1 cellular context compared by ENCODE assay signal in the genomic region with DNA sequence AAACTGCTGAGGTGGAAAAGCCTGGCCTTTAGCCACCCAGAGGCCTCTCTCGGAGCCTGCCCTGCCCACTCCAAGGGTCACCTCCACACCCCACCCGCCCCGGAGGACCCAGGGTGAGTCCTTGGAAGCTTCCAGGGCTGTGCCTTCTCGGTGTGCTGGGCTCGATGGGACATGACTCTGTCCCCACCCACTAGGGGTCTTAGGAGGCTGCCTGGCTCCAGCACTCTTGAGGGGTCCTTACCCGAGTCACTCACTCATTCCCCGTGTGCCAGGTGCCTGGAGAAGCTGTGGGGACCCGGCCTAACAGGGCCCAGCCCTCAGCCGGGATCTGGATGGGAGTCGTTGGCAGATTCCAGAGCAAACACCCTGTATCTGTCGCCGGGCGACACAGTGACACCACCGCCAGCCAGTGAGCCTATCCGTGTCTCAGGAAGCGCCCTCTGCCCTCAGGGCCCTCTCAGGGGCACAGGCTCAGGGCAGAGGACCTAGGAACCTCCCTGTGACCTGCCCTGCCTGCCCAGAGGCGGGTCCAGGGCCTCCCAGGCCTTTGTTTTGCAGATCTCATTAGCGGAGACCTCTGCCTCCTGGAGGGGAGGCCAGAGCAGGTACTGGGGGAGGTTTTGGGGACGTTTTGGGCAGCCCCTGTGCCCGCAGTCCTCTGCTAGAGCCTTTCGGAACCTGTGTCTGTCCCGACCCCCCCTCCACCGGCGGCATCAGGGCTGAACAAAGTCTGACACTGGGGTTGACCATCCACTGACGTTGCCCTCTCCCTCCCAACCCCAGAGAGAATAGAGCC.
TF ChIP-seq lines count a peak whose summit lies in the region.

No MANE protein-coding gene starts in this region.

TF ChIP-seq in HepG2, 621 proteins besides CTCF, POLR2A, EP300 and RAD21 (continued from another document and continues in another):
- TF ChIP-seq TBL1XR1 (IDR thresholded peaks at IDR 0.05; ENCODE audit: borderline replicate concordance, low read length, partially characterized antibody), result no peak
- TF ChIP-seq NCOA5 (CRISPR knock-in tag; IDR thresholded peaks at IDR 0.05), result no peak
- TF ChIP-seq ZNF441 (CRISPR knock-in tag; IDR thresholded peaks at IDR 0.05; ENCODE audit: borderline replicate concordance), result no peak
- TF ChIP-seq HNRNPUL1 (IDR thresholded peaks at IDR 0.05; ENCODE audit: low read depth, low read length), result no peak
- TF ChIP-seq ETS1 (CRISPR knock-in tag; IDR thresholded peaks at IDR 0.05), result no peak
- no peak for TF ChIP-seq CBX2 (IDR thresholded peaks at IDR 0.05; ENCODE audit: low read depth, low read length)
- no peak for TF ChIP-seq CBX2 (CRISPR knock-in tag; IDR thresholded peaks at IDR 0.05; ENCODE audit: low read depth)
- no peak; the same call in 1 of the 2 replicates for TF ChIP-seq FOXA3 (CRISPR knock-in tag; IDR thresholded peaks at IDR 0.05)
- TF ChIP-seq ZBTB3 (CRISPR knock-in tag; IDR thresholded peaks at IDR 0.05; ENCODE audit: borderline replicate concordance, low read depth), result no peak
- TF ChIP-seq ESRRA (CRISPR knock-in tag; IDR thresholded peaks at IDR 0.05; ENCODE audit: low read depth), result no peak; the same call in 1 of the 2 replicates
- TF ChIP-seq ZMYM2 (CRISPR knock-in tag; IDR thresholded peaks at IDR 0.05), result peak; percentile 54; the same call in 1 of the 2 replicates
- 0 out of 2 replicates have a peak, but pooled peaks have one; percentile 31 for TF ChIP-seq ZNF331 (CRISPR knock-in tag; IDR thresholded peaks at IDR 0.05)
- TF ChIP-seq NFKB2 (CRISPR knock-in tag; IDR thresholded peaks at IDR 0.05; ENCODE audit: borderline replicate concordance), result 0 out of 2 replicates have a peak, but pooled peaks have one; percentile 21
- peak; percentile 55; the same call in 1 of the 2 replicates for TF ChIP-seq HNF1B (CRISPR knock-in tag; IDR thresholded peaks at IDR 0.05)
- TF ChIP-seq ZNF510 (CRISPR knock-in tag; IDR thresholded peaks at IDR 0.05; ENCODE audit: low read depth), result no peak
- TF ChIP-seq NFKBIZ (CRISPR knock-in tag; IDR thresholded peaks at IDR 0.05), result no peak
- no peak for TF ChIP-seq ZNF572 (CRISPR knock-in tag; IDR thresholded peaks at IDR 0.05)
- peak; percentile 60; the same call in 1 of the 2 replicates for TF ChIP-seq TARDBP (CRISPR knock-in tag; IDR thresholded peaks at IDR 0.05)
- no peak for TF ChIP-seq BRF2 (CRISPR knock-in tag; IDR thresholded peaks at IDR 0.05)
- no peak for TF ChIP-seq MYNN (CRISPR knock-in tag; IDR thresholded peaks at IDR 0.05; ENCODE audit: low read depth)
- TF ChIP-seq ELF1 (CRISPR knock-in tag; IDR thresholded peaks at IDR 0.05), result 0 out of 2 replicates have a peak, but pooled peaks have one; percentile 48
- no peak for TF ChIP-seq ZNF782 (CRISPR knock-in tag; IDR thresholded peaks at IDR 0.05; ENCODE audit: borderline replicate concordance)
- TF ChIP-seq, protein P1, sequence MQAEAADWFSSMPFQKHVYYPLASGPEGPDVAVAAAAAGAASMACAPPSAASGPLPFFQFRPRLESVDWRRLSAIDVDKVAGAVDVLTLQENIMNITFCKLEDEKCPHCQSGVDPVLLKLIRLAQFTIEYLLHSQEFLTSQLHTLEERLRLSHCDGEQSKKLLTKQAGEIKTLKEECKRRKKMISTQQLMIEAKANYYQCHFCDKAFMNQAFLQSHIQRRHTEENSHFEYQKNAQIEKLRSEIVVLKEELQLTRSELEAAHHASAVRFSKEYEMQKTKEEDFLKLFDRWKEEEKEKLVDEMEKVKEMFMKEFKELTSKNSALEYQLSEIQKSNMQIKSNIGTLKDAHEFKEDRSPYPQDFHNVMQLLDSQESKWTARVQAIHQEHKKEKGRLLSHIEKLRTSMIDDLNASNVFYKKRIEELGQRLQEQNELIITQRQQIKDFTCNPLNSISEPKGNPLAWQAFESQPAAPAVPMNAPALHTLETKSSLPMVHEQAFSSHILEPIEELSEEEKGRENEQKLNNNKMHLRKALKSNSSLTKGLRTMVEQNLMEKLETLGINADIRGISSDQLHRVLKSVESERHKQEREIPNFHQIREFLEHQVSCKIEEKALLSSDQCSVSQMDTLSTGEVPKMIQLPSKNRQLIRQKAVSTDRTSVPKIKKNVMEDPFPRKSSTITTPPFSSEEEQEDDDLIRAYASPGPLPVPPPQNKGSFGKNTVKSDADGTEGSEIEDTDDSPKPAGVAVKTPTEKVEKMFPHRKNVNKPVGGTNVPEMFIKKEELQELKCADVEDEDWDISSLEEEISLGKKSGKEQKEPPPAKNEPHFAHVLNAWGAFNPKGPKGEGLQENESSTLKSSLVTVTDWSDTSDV (CRISPR knock-in tag; IDR thresholded peaks at IDR 0.05), result no peak
- no peak for TF ChIP-seq CERS6 (CRISPR knock-in tag; IDR thresholded peaks at IDR 0.05)
- TF ChIP-seq FLYWCH1 (CRISPR knock-in tag; IDR thresholded peaks at IDR 0.05), result no peak
- 0 out of 2 replicates have a peak, but pooled peaks have one; percentile 11 for TF ChIP-seq ZSCAN21 (CRISPR knock-in tag; IDR thresholded peaks at IDR 0.05; ENCODE audit: borderline replicate concordance)
- no peak for TF ChIP-seq SYNCRIP (IDR thresholded peaks at IDR 0.05; ENCODE audit: insufficient read depth, low read depth, low read length)
- TF ChIP-seq MED13 (CRISPR knock-in tag; IDR thresholded peaks at IDR 0.05), result no peak
- TF ChIP-seq HIC2 (CRISPR knock-in tag; IDR thresholded peaks at IDR 0.05; ENCODE audit: low read depth), result no peak; the same call in 1 of the 2 replicates
- TF ChIP-seq DMAP1 (CRISPR knock-in tag; IDR thresholded peaks at IDR 0.05), result peak; percentile 58; the same call in 1 of the 2 replicates
- TF ChIP-seq ZNF788 (CRISPR knock-in tag; IDR thresholded peaks at IDR 0.05; ENCODE audit: borderline replicate concordance), result peak; percentile 44; the same call in 1 of the 2 replicates
- 0 out of 2 replicates have a peak, but pooled peaks have one; percentile 36 for TF ChIP-seq ATF2 (CRISPR knock-in tag; IDR thresholded peaks at IDR 0.05)
- peak; percentile 52 for TF ChIP-seq ZMYM4 (CRISPR knock-in tag; IDR thresholded peaks at IDR 0.05)
- no peak for TF ChIP-seq GFI1 (CRISPR knock-in tag; IDR thresholded peaks at IDR 0.05; ENCODE audit: borderline replicate concordance)
- no peak; the same call in 2 of the 3 replicates for TF ChIP-seq MXI1 (IDR thresholded peaks at IDR 0.05; ENCODE audit: borderline replicate concordance, low read depth, low read length)
- TF ChIP-seq, protein P2, sequence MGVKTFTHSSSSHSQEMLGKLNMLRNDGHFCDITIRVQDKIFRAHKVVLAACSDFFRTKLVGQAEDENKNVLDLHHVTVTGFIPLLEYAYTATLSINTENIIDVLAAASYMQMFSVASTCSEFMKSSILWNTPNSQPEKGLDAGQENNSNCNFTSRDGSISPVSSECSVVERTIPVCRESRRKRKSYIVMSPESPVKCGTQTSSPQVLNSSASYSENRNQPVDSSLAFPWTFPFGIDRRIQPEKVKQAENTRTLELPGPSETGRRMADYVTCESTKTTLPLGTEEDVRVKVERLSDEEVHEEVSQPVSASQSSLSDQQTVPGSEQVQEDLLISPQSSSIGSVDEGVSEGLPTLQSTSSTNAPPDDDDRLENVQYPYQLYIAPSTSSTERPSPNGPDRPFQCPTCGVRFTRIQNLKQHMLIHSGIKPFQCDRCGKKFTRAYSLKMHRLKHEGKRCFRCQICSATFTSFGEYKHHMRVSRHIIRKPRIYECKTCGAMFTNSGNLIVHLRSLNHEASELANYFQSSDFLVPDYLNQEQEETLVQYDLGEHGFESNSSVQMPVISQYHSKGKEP (CRISPR knock-in tag; IDR thresholded peaks at IDR 0.05), result no peak
- TF ChIP-seq PITX1 (CRISPR knock-in tag; IDR thresholded peaks at IDR 0.05), result peak; percentile 44
- TF ChIP-seq KDM3A (CRISPR knock-in tag; IDR thresholded peaks at IDR 0.05; ENCODE audit: low read depth), result no peak
- TF ChIP-seq ARNT (IDR thresholded peaks at IDR 0.05), result no peak
- TF ChIP-seq ZNF777 (CRISPR knock-in tag; IDR thresholded peaks at IDR 0.05), result 0 out of 2 replicates have a peak, but pooled peaks have one; percentile 21
- TF ChIP-seq, protein P3, sequence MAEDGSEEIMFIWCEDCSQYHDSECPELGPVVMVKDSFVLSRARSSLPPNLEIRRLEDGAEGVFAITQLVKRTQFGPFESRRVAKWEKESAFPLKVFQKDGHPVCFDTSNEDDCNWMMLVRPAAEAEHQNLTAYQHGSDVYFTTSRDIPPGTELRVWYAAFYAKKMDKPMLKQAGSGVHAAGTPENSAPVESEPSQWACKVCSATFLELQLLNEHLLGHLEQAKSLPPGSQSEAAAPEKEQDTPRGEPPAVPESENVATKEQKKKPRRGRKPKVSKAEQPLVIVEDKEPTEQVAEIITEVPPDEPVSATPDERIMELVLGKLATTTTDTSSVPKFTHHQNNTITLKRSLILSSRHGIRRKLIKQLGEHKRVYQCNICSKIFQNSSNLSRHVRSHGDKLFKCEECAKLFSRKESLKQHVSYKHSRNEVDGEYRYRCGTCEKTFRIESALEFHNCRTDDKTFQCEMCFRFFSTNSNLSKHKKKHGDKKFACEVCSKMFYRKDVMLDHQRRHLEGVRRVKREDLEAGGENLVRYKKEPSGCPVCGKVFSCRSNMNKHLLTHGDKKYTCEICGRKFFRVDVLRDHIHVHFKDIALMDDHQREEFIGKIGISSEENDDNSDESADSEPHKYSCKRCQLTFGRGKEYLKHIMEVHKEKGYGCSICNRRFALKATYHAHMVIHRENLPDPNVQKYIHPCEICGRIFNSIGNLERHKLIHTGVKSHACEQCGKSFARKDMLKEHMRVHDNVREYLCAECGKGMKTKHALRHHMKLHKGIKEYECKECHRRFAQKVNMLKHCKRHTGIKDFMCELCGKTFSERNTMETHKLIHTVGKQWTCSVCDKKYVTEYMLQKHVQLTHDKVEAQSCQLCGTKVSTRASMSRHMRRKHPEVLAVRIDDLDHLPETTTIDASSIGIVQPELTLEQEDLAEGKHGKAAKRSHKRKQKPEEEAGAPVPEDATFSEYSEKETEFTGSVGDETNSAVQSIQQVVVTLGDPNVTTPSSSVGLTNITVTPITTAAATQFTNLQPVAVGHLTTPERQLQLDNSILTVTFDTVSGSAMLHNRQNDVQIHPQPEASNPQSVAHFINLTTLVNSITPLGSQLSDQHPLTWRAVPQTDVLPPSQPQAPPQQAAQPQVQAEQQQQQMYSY (CRISPR knock-in tag; IDR thresholded peaks at IDR 0.05), result no peak
- no peak for TF ChIP-seq SMC3 (IDR thresholded peaks at IDR 0.05; ENCODE audit: low read length)
- TF ChIP-seq RFX1 (IDR thresholded peaks at IDR 0.05), result peak; percentile 56; the same call in 1 of the 2 replicates
- no peak for TF ChIP-seq BCL6 (CRISPR knock-in tag; IDR thresholded peaks at IDR 0.05)
